ENCODE assay signal across 13 cellular contexts in the genomic region with DNA sequence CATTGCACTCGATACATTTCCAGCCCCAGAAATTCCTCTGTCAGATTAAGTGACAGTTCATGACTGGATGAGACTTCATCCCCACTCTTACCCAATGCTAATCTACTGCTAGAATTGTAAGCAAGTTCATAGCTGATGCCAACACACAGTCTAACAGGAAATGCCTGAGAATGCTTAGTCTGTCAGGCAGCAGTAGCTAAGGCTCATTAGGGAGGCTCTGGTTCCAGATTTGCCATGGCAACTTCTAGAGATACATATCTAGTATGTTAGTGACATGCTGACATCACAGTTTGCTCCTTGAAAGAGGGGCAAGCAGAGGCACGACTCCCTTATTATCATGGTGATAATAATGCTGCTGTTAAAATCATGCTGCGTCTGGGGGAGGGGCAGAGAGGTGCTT.
DNase-seq lines count a peak whose midpoint lies in the region; ATAC-seq lines count a peak whose summit lies in the region.
"Had no signal": no experiment of that assay in that cellular context is flagged by ENCODE, and none has a peak within 500 bp of the region (broad histone marks: within the 10 kb centered on the region; RNA-seq: fewer than 3 reads in every experiment).

No MANE protein-coding gene starts in this region.

- peaks cover 6 to 15% of the 10 kb centered on the region in 2 donors for H3K27me3 Mint-ChIP-seq in CD8-positive, alpha-beta memory T cell

- H3K9me3 ChIP-seq in CD8-positive, alpha-beta memory T cell (ENCODE audit: low read length): no peaks in the 10 kb centered on the region

- POLR2A ChIA-PET in CD8-positive, alpha-beta memory T cell (lab: Charles Lee): no interaction called here

- no peaks in the 10 kb centered on the region for H3K9me3 Mint-ChIP-seq in CD8-positive, alpha-beta memory T cell
- H3K9me3 Mint-ChIP-seq: effector memory CD8-positive, alpha-beta T cell; naive thymus-derived CD8-positive, alpha-beta T cell had no signal

- peak; percentile 71 for DNase-seq in GM04504 (ENCODE audit: low read depth)
- DNase-seq in NCI-H345 (lab: John Stamatoyannopoulos, UW): peak; percentile 34
- DNase-seq in epithelial cell of prostate (ENCODE audit: low read depth, low spot score): peak; percentile 33
- peak; percentile 3 for DNase-seq in pulmonary artery endothelial cell (ENCODE audit: low read depth, low spot score)
- DNase-seq in CD8-positive, alpha-beta memory T cell: no peak
- no peak for DNase-seq in germinal center (ENCODE audit: low spot score)
- DNase-seq in activated naive CD4-positive, alpha-beta T cell treated with Interleukin-2 at 50 U/mL for 16 hours: no peak
- DNase-seq: DND-41; effector memory CD8-positive, alpha-beta T cell; immature natural killer cell; naive thymus-derived CD8-positive, alpha-beta T cell; NCI-H1694 had no signal

- no peak overlapping the region for H3K27ac Mint-ChIP-seq in CD8-positive, alpha-beta memory T cell
- H3K27ac Mint-ChIP-seq: effector memory CD8-positive, alpha-beta T cell; immature natural killer cell; naive thymus-derived CD8-positive, alpha-beta T cell had no signal

- no peaks in the 10 kb centered on the region for H3K4me1 Mint-ChIP-seq in CD8-positive, alpha-beta memory T cell
- H3K4me1 Mint-ChIP-seq: immature natural killer cell; naive thymus-derived CD8-positive, alpha-beta T cell had no signal

- no peak overlapping the region for H3K27ac ChIP-seq in epithelial cell of prostate
- no peak overlapping the region for H3K27ac ChIP-seq in CD8-positive, alpha-beta memory T cell (ENCODE audit: low read depth, low read length)

- H3K36me3 ChIP-seq in CD8-positive, alpha-beta memory T cell (ENCODE audit: insufficient read depth, low read length): no peaks in the 10 kb centered on the region

- no peaks in the 10 kb centered on the region for H3K27me3 ChIP-seq in CD8-positive, alpha-beta memory T cell (ENCODE audit: insufficient read depth, low read length, poor library complexity, severe bottlenecking)

- no peak overlapping the region for H3K4me3 ChIP-seq in CD8-positive, alpha-beta memory T cell (ENCODE audit: low read length)

- no peaks in the 10 kb centered on the region for H3K36me3 Mint-ChIP-seq in CD8-positive, alpha-beta memory T cell
- H3K36me3 Mint-ChIP-seq: immature natural killer cell; naive thymus-derived CD8-positive, alpha-beta T cell had no signal

- ATAC-seq in GM18520 (IDR thresholded peaks at IDR 0.05; ENCODE audit: unreplicated experiment): no peak
- ATAC-seq: effector memory CD8-positive, alpha-beta T cell; naive thymus-derived CD8-positive, alpha-beta T cell had no signal

- CTCF ChIA-PET in CD8-positive, alpha-beta memory T cell (lab: Charles Lee): no interaction called here

- no peaks in the 10 kb centered on the region for H3K4me1 ChIP-seq in CD8-positive, alpha-beta memory T cell (ENCODE audit: insufficient read depth, low read length)

- no peak overlapping the region for H3K4me3 Mint-ChIP-seq in CD8-positive, alpha-beta memory T cell
- H3K4me3 Mint-ChIP-seq: effector memory CD8-positive, alpha-beta T cell; immature natural killer cell; naive thymus-derived CD8-positive, alpha-beta T cell had no signal

Comparison
In these comparisons a context has a peak if more than half of its experiments do, and no peak if none do; other contexts are left out.
1. DNase-seq: peak in GM04504 (single experiment), NCI-H345 (single experiment), epithelial cell of prostate (single experiment) and pulmonary artery endothelial cell (single experiment); none in CD8-positive, alpha-beta memory T cell (0 of 5), germinal center (single experiment) and activated naive CD4-positive, alpha-beta T cell treated with Interleukin-2 at 50 U/mL for 16 hours (single experiment).